12 cellular contexts compared by ENCODE assay signal in genomic region chr7:73831656-73832579, GRCh38. TPM values are rescaled to one million over a fixed set of nuclear protein-coding genes. Genes with fewer than 3 reads are reported as not detected.
DNase-seq lines count a peak whose midpoint lies in the region; ATAC-seq, FAIRE-seq and TF ChIP-seq lines count a peak whose summit lies in the region.
"Had no signal": no experiment of that assay in that cellular context is flagged by ENCODE, and none has a peak within 500 bp of the region (broad histone marks: within the 10 kb centered on the region; RNA-seq: fewer than 3 reads in every experiment).

No MANE protein-coding gene starts in this region.

- no peak overlapping the region for H3K27ac Mint-ChIP-seq in endothelial cell (ENCODE audit: unreplicated experiment)
- H3K27ac Mint-ChIP-seq: activated naive CD4-positive, alpha-beta T cell treated with anti-CD3 and anti-CD28 coated beads, Interleukin-2, amount 50 U/mL, for 24 hours; CD8-positive, alpha-beta memory T cell; T-helper 1 cell treated with Interleukin-12 subunit alpha and Interleukin-12 subunit beta and Interleukin-4 antibody, amounts not matched to agents 30 μg/mL and 1 μg/mL, for 36 hours had no signal

- H3K4me3 Mint-ChIP-seq in endothelial cell (ENCODE audit: unreplicated experiment): no peak overlapping the region
- H3K4me3 Mint-ChIP-seq: activated naive CD4-positive, alpha-beta T cell treated with anti-CD3 and anti-CD28 coated beads, Interleukin-2, amount 50 U/mL, for 24 hours; CD8-positive, alpha-beta memory T cell; T-helper 1 cell treated with Interleukin-12 subunit alpha and Interleukin-12 subunit beta and Interleukin-4 antibody, amounts not matched to agents 30 μg/mL and 1 μg/mL, for 36 hours had no signal

- peaks cover 9% of the 10 kb centered on the region for H3K27me3 Mint-ChIP-seq in endothelial cell (ENCODE audit: unreplicated experiment)
- H3K27me3 Mint-ChIP-seq: activated naive CD4-positive, alpha-beta T cell treated with anti-CD3 and anti-CD28 coated beads, Interleukin-2, amount 50 U/mL, for 24 hours had no signal

- H3K27me3 ChIP-seq in bronchial epithelial cell (ENCODE audit: control insufficient read depth, insufficient read depth, low read length): no peaks in the 10 kb centered on the region
- H3K27me3 ChIP-seq: gastrocnemius medialis had no signal

- TF ChIP-seq CTCF in bronchial epithelial cell (IDR thresholded peaks at IDR 0.05; ENCODE audit: insufficient read depth, low read length, severe bottlenecking) (no peak), endothelial cell (IDR thresholded peaks at IDR 0.05; ENCODE audit: unreplicated experiment) (no peak)

- DNase-seq in COLO668 (lab: John Stamatoyannopoulos, UW; ENCODE audit: unreplicated experiment) (peak; percentile 96), NCI-H187 treated with DMSO at 0.1 percent for 48 hours (lab: John Stamatoyannopoulos, UW) (peak; percentile 49), bronchial epithelial cell (ENCODE audit: low read depth) (peak; percentile 76), mucosa of gallbladder (ENCODE audit: low spot score) (peak; percentile 85), endothelial cell (ENCODE audit: low spot score) (no peak), AML-193 (lab: John Stamatoyannopoulos, UW) (no peak)
- DNase-seq: CD8-positive, alpha-beta memory T cell; gastrocnemius medialis had no signal

- FAIRE-seq in bronchial epithelial cell (lab: Jason Lieb, UNC): no peak

- no peaks in the 10 kb centered on the region for H3K36me3 Mint-ChIP-seq in endothelial cell (ENCODE audit: low read depth, unreplicated experiment)
- H3K36me3 Mint-ChIP-seq: activated naive CD4-positive, alpha-beta T cell treated with anti-CD3 and anti-CD28 coated beads, Interleukin-2, amount 50 U/mL, for 24 hours; CD8-positive, alpha-beta memory T cell had no signal

- ATAC-seq in GM19351 (IDR thresholded peaks at IDR 0.05; ENCODE audit: unreplicated experiment) (no peak), GM18870 (IDR thresholded peaks at IDR 0.05; ENCODE audit: unreplicated experiment) (no peak)
- ATAC-seq: gastrocnemius medialis had no signal

- no peaks in the 10 kb centered on the region for H3K9me3 Mint-ChIP-seq in endothelial cell (ENCODE audit: unreplicated experiment)
- H3K9me3 Mint-ChIP-seq: activated naive CD4-positive, alpha-beta T cell treated with anti-CD3 and anti-CD28 coated beads, Interleukin-2, amount 50 U/mL, for 24 hours; CD8-positive, alpha-beta memory T cell; T-helper 1 cell treated with Interleukin-12 subunit alpha and Interleukin-12 subunit beta and Interleukin-4 antibody, amounts not matched to agents 30 μg/mL and 1 μg/mL, for 36 hours had no signal

- H3K4me3 ChIP-seq in bronchial epithelial cell (ENCODE audit: low read depth, low read length): peak overlapping the region; percentile 46
- H3K4me3 ChIP-seq: gastrocnemius medialis had no signal

- peaks cover 17% of the 10 kb centered on the region for H3K4me1 Mint-ChIP-seq in endothelial cell (ENCODE audit: unreplicated experiment)

- H3K36me3 ChIP-seq in bronchial epithelial cell (ENCODE audit: control insufficient read depth, insufficient read depth, low read length): no peaks in the 10 kb centered on the region
- H3K36me3 ChIP-seq: gastrocnemius medialis had no signal

RNA-seq across cellular contexts. Expression of gene CLDN4, which starts 1.1 kb away (rescaled TPM):
- total RNA-seq in bronchial epithelial cell (55.5 and 126 TPM in 2 replicates), mucosa of gallbladder (201 TPM), endothelial cell (ENCODE audit: unreplicated experiment) (1.6 TPM)

RNA-seq across cellular contexts. Expression of gene METTL27, which starts 10.4 kb away (rescaled TPM):
- total RNA-seq in bronchial epithelial cell (0.26 and 3.3 TPM in 2 replicates), mucosa of gallbladder (3.1 TPM), endothelial cell (ENCODE audit: unreplicated experiment) (6.1 TPM)
- total RNA-seq: CD8-positive, alpha-beta memory T cell had no signal

RNA-seq across cellular contexts. Expression of gene TMEM270, which starts 29.0 kb away (rescaled TPM):
- total RNA-seq in bronchial epithelial cell: not detected in 2 replicates
- not detected for total RNA-seq in mucosa of gallbladder
- total RNA-seq in endothelial cell (ENCODE audit: unreplicated experiment): not detected
- total RNA-seq: CD8-positive, alpha-beta memory T cell; gastrocnemius medialis had no signal

Comparison
In these comparisons a context has a peak if more than half of its experiments do, and no peak if none do; other contexts are left out.
1. DNase-seq: peak in COLO668 (single experiment), NCI-H187 treated with DMSO at 0.1 percent for 48 hours (single experiment), bronchial epithelial cell (single experiment) and mucosa of gallbladder (single experiment); none in endothelial cell (single experiment) and AML-193 (0 of 2).
2. RNA of gene CLDN4, which starts 1.1 kb away (total RNA-seq): 201 TPM in mucosa of gallbladder (single experiment) and 55.5 to 126 TPM in bronchial epithelial cell; 1.6 TPM in endothelial cell (single experiment); every median in the first group is over 10 times any median in the second.